Comparison of ENCODE assay signal across 23 cellular contexts in the genomic region with DNA sequence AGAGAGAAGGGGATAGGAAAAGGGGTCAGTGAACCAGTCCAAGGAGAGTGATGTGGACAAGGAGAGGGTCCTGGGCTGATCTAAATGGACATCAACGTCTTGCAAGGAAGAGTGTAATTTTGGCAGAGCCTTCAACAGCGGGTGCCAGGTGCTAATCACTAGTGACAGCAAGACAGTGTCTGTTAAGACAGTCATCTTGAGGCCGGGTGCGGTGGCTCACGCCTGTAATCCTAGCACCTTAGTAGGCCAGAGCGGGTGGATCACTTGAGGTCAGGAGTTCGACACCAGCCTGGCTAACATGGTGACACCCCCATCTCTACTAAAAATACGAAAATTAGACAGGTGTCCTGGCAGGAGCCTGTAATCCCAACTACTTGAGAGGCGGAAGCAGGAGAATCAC. TPM values are rescaled to one million over a fixed set of nuclear protein-coding genes. Genes with fewer than 3 reads are reported as not detected.
"Had no signal": no experiment of that assay in that cellular context is flagged by ENCODE, and none has a peak within 500 bp of the region (broad histone marks: within the 10 kb centered on the region; RNA-seq: fewer than 3 reads in every experiment).

No MANE protein-coding gene starts in this region.

- DNase-seq: IMR-90, Kasumi-1, MM.1S, NCI-H1092 treated with DMSO at 0.1 percent for 48 hours, NCI-H1436, NCI-H187, NCI-H2029, NCI-H2081 treated with DMSO at 0.1 percent for 48 hours, NCI-H2171, NCI-H226, NCI-H446, NCI-H510A, NCI-H524 treated with DMSO at 0.1 percent for 48 hours, NCI-H69, NCI-H774, Right ventricle myocardium superior, RPMI8226, SK-N-SH had no signal

- H3K27ac ChIP-seq: KMS-11 had no signal

- H3K4me2 ChIP-seq: KMS-11, SK-N-SH had no signal

- H3K9me3 ChIP-seq: SK-N-SH had no signal

- H3K9me2 ChIP-seq: SK-N-SH had no signal

RNA-seq across cellular contexts. Expression of a gene that starts 12.2 kb away (rescaled TPM):
- total RNA-seq: HepG2, HT1080, IMR-90, M059J, Right ventricle myocardium superior, SK-MEL-5 had no signal
- polyA plus RNA-seq: HepG2, IMR-90, SK-N-SH had no signal

RNA-seq across cellular contexts. Expression of a gene that starts 51.8 kb away (rescaled TPM):
- total RNA-seq: IMR-90, SK-MEL-5 had no signal
- polyA plus RNA-seq: IMR-90, SK-N-SH had no signal
